18 cellular contexts compared by ENCODE assay signal in the genomic region with DNA sequence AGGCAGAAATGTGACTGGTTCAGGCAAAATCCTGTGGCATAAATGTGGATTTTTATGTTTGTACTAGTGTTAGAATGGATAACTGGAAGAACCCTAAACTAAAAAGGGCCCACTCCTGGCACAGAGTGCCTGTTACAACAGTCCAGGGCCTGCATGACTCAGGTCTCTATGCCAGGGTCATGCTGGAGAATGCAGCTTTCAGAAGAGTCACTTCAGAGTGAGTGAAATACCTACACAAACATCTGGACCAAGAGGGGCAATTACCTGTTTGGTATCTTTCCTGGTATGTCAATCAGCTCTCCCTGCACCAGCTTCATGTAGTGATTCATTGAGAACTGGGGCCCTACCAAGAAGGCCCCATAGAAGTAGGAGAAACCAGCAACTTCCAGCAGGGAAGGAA. TPM values are rescaled to one million over a fixed set of nuclear protein-coding genes. Genes with fewer than 3 reads are reported as not detected.
DNase-seq lines count a peak whose midpoint lies in the region; ATAC-seq, FAIRE-seq and TF ChIP-seq lines count a peak whose summit lies in the region.
"Had no signal": no experiment of that assay in that cellular context is flagged by ENCODE, and none has a peak within 500 bp of the region (broad histone marks: within the 10 kb centered on the region; RNA-seq: fewer than 3 reads in every experiment).

No MANE protein-coding gene starts in this region.

- H3K4me3 ChIP-seq in IMR-90 (ENCODE audit: insufficient read depth, low read depth, low read length): no peak overlapping the region
- H3K4me3 ChIP-seq in bronchial epithelial cell (ENCODE audit: low read depth, low read length): no peak overlapping the region
- H3K4me3 ChIP-seq in right lobe of liver: no peak overlapping the region
- H3K4me3 ChIP-seq in stomach: no peak overlapping the region
- H3K4me3 ChIP-seq in kidney (ENCODE audit: low read length in 2 of 2): no peak overlapping the region
- H3K4me3 ChIP-seq: SJCRH30 had no signal

- no peak overlapping the region for H2AFZ ChIP-seq in IMR-90 (replicated peaks; ENCODE audit: low read length, poor library complexity)

- dilution Hi-C loops in IMR-90 (cut with HindIII; ENCODE audit: low sequenced_read_pairs, unreplicated experiment): no loop called here

- no peak for TF ChIP-seq RAD21 in IMR-90 (IDR thresholded peaks at IDR 0.05; ENCODE audit: low read length)

- peaks cover 3% of the 10 kb centered on the region; the same call in 1 of the 2 replicates for H3K9me1 ChIP-seq in IMR-90 (ENCODE audit: insufficient read depth, low read length)

- no peak overlapping the region for H4K5ac ChIP-seq in IMR-90 (ENCODE audit: low read depth, low read length)

- no peaks in the 10 kb centered on the region for H3K27me3 ChIP-seq in IMR-90 (ENCODE audit: control insufficient read depth, insufficient read depth, low read length)
- H3K27me3 ChIP-seq in bronchial epithelial cell (ENCODE audit: control insufficient read depth, insufficient read depth, low read length): no peaks in the 10 kb centered on the region
- H3K27me3 ChIP-seq in right lobe of liver: no peaks in the 10 kb centered on the region
- no peaks in the 10 kb centered on the region for H3K27me3 ChIP-seq in stomach
- H3K27me3 ChIP-seq: SJCRH30 had no signal

- H2BK120ac ChIP-seq in IMR-90 (ENCODE audit: low read depth, low read length): no peak overlapping the region

- no peak overlapping the region for H4K8ac ChIP-seq in IMR-90 (ENCODE audit: low read depth in 2 of 2, low read length in 2 of 2)

- H3K56ac ChIP-seq in IMR-90 (ENCODE audit: extremely low read depth, insufficient read depth, low read length): no peak overlapping the region

- H2AK5ac ChIP-seq in IMR-90 (ENCODE audit: low read depth, low read length): no peak overlapping the region

- H3K4me2 ChIP-seq in IMR-90 (ENCODE audit: low read depth, low read length): no peak overlapping the region

- H3K14ac ChIP-seq in IMR-90 (replicated peaks; ENCODE audit: low read depth, low read length): no peak overlapping the region

- no peak overlapping the region for H2BK20ac ChIP-seq in IMR-90 (ENCODE audit: low read depth, low read length)

- no peak for TF ChIP-seq POLR2A in IMR-90 (IDR thresholded peaks at IDR 0.05; ENCODE audit: low read depth, low read length)
- no peak for TF ChIP-seq POLR2A in right lobe of liver (IDR thresholded peaks at IDR 0.05)
- no peak for TF ChIP-seq POLR2A in stomach (IDR thresholded peaks at IDR 0.05)

- no peak overlapping the region for H2BK15ac ChIP-seq in IMR-90 (ENCODE audit: low read depth, low read length)

- no peak overlapping the region for H3K9ac ChIP-seq in IMR-90 (ENCODE audit: low read depth, low read length)
- no peak overlapping the region for H3K9ac ChIP-seq in kidney (ENCODE audit: low read length in 2 of 2)

- FAIRE-seq in bronchial epithelial cell (lab: Jason Lieb, UNC): no peak
- no peak for FAIRE-seq in kidney (lab: Jason Lieb, UNC)

- in situ Hi-C loops in IMR-90 (cut with MboI; ENCODE audit: low sequenced_read_pairs): no loop called here

- no peak overlapping the region for H3K18ac ChIP-seq in IMR-90 (ENCODE audit: low read depth, low read length)

- peaks cover 0 to 6% of the 10 kb centered on the region in 2 experiments; a peak in 2 of 4 replicates for H3K79me1 ChIP-seq in IMR-90 (ENCODE audit: low read depth in 1 of 2, low read length in 2 of 2)

- H2BK5ac ChIP-seq in IMR-90 (ENCODE audit: low read depth, low read length, poor library complexity, severe bottlenecking): no peak overlapping the region

- H3K9me3 ChIP-seq in IMR-90 (ENCODE audit: control insufficient read depth, insufficient read depth, low read length) (no peaks in the 10 kb centered on the region), right lobe of liver (no peaks in the 10 kb centered on the region), stomach (no peaks in the 10 kb centered on the region), kidney (ENCODE audit: control insufficient read depth in 1 of 2, low read length in 2 of 2) (no peaks in the 10 kb centered on the region)
- H3K9me3 ChIP-seq: SJCRH30 had no signal

- H4K20me1 ChIP-seq in IMR-90 (ENCODE audit: insufficient read depth, low read length): no peaks in the 10 kb centered on the region

- ATAC-seq in IMR-90 (ENCODE audit: low read depth) (peak; percentile 32; the same call in 1 of the 2 replicates), right lobe of liver (peak; percentile 42 to 62 (median 48)), HG02981 (IDR thresholded peaks at IDR 0.05; ENCODE audit: unreplicated experiment) (no peak)
- ATAC-seq: CD8-positive, alpha-beta T cell had no signal

- H2AK9ac ChIP-seq in IMR-90 (replicated peaks; ENCODE audit: low read depth, low read length, poor library complexity): no peak overlapping the region

- TF ChIP-seq CTCF in IMR-90 (conservative IDR thresholded peaks at IDR 0.05; ENCODE audit: low read depth, low read length) (no peak), bronchial epithelial cell (IDR thresholded peaks at IDR 0.05; ENCODE audit: insufficient read depth, low read length, severe bottlenecking) (no peak), right lobe of liver (IDR thresholded peaks at IDR 0.05) (no peak), stomach (IDR thresholded peaks at IDR 0.05) (no peak), kidney (IDR thresholded peaks at IDR 0.05; ENCODE audit: borderline replicate concordance, extremely low read depth, insufficient read depth) (no peak)

- BruUV-seq in IMR-90 (replicated peaks; lab: Mats Ljungman, UMichigan): no TSS peak

- H3K36me3 ChIP-seq in IMR-90 (ENCODE audit: control insufficient read depth, insufficient read depth, low read length) (peaks cover 56% of the 10 kb centered on the region), bronchial epithelial cell (ENCODE audit: control insufficient read depth, insufficient read depth, low read length) (peaks cover 17% of the 10 kb centered on the region), right lobe of liver (peaks cover 4 to 70% (median 40%) of the 10 kb centered on the region in 4 donors), stomach (peaks cover 60 to 95% (median 89%) of the 10 kb centered on the region in 4 donors), kidney (ENCODE audit: control insufficient read depth in 1 of 2, insufficient read depth in 2 of 2, low read length in 2 of 2) (peaks cover 42 to 49% of the 10 kb centered on the region in 2 donors)

- no peaks in the 10 kb centered on the region for H3K4me1 ChIP-seq in IMR-90 (ENCODE audit: control insufficient read depth, insufficient read depth, low read length)
- H3K4me1 ChIP-seq in right lobe of liver: peaks cover 0 to 38% (median 17%) of the 10 kb centered on the region in 4 donors
- H3K4me1 ChIP-seq in stomach: peaks cover 30 to 44% (median 38%) of the 10 kb centered on the region in 4 donors
- H3K4me1 ChIP-seq in kidney (ENCODE audit: control insufficient read depth in 1 of 2, insufficient read depth in 1 of 2, low read depth in 1 of 2, low read length in 2 of 2): no peaks in the 10 kb centered on the region
- H3K4me1 ChIP-seq: SJCRH30 had no signal

- H3K4ac ChIP-seq in IMR-90 (ENCODE audit: low read depth, low read length): no peak overlapping the region

- intact Hi-C loops in IMR-90 (cut with micrococcal nuclease): no loop called here
- intact Hi-C loops in right lobe of liver (cut with DNase I): no loop called here
- intact Hi-C loops in stomach (cut with DNase I; ENCODE audit: low total_unique reads): no loop called here
- intact Hi-C loops in kidney (cut with DNase I): no loop called here

- no peak for TF ChIP-seq EP300 in stomach (IDR thresholded peaks at IDR 0.05)

- POLR2A ChIA-PET in IMR-90 (lab: Charles Lee; ENCODE audit: unreplicated experiment): no interaction called here

- no peak overlapping the region for H3K23ac ChIP-seq in IMR-90 (ENCODE audit: low read depth, low read length)

- CTCF ChIA-PET in IMR-90 (lab: Yijun Ruan, JAX): no interaction called here

- H3K27ac ChIP-seq in IMR-90 (ENCODE audit: insufficient read depth, low read length) (no peak overlapping the region), right lobe of liver (peak overlapping the region; percentile 31 to 76 (median 47)), stomach (peak overlapping the region; percentile 4 to 71 (median 63)), kidney (ENCODE audit: low read depth in 2 of 2, low read length in 2 of 2) (no peak overlapping the region)
- H3K27ac ChIP-seq: SJCRH30 had no signal

- H4K91ac ChIP-seq in IMR-90 (ENCODE audit: insufficient read depth, low read depth, low read length): no peak overlapping the region

- DNase-seq in IMR-90 (no peak), bronchial epithelial cell (ENCODE audit: low read depth) (peak; percentile 48), right lobe of liver (no peak), stomach (no peak), kidney (no peak), DMS114 treated with DMSO at 0.1 percent for 48 hours (lab: John Stamatoyannopoulos, UW; ENCODE audit: unreplicated experiment) (no peak)
- DNase-seq: CD8-positive, alpha-beta T cell; NCI-H1417; NCI-H1930; NCI-H2171 treated with DMSO at 0.1 percent for 48 hours; NCI-H510A treated with DMSO at 0.1 percent for 48 hours; SJCRH30 had no signal

RNA-seq across cellular contexts. Expression of gene EMG1, which starts 10.0 kb away (rescaled TPM):
- total RNA-seq in IMR-90 (2012; rRNA removed) (43.6 and 66.1 TPM in 2 replicates), bronchial epithelial cell (68.2 and 68.4 TPM in 2 replicates), right lobe of liver (10 to 100 TPM; 13.2 to 28.1 (median 18.9) TPM), stomach (10 to 100 TPM in 3 of 5 donors, 1 to 10 TPM in 2; 1.2 to 86.6 (median 25.2) TPM), kidney (50.3 TPM)
- polyA plus RNA-seq in IMR-90 (2012; rRNA removed) (37.5 and 43.1 TPM in 2 replicates), stomach (10 to 100 TPM; 19.3 to 22.7 (median 21.7) TPM), kidney (ENCODE audit: insufficient read depth, low read depth, low replicate concordance) (74.3 TPM)
- 25.0 and 67.8 TPM in 2 replicates for polyA plus RNA-seq in IMR-90 (2012; cell fraction: cytosol; rRNA removed)
- 11.1 and 24.5 TPM in 2 replicates for polyA plus RNA-seq in IMR-90 (2012; cell fraction: nucleus; rRNA removed; ENCODE audit: low replicate concordance)

RNA-seq across cellular contexts. Expression of gene PHB2, which starts 10.3 kb away (rescaled TPM):
- total RNA-seq in IMR-90 (2012; rRNA removed): 219 and 240 TPM in 2 replicates
- 286 and 298 TPM in 2 replicates for polyA plus RNA-seq in IMR-90 (2012; rRNA removed)
- 237 and 296 TPM in 2 replicates for polyA plus RNA-seq in IMR-90 (2012; cell fraction: cytosol; rRNA removed)
- 247 and 256 TPM in 2 replicates for polyA plus RNA-seq in IMR-90 (2012; cell fraction: nucleus; rRNA removed; ENCODE audit: low replicate concordance)
- total RNA-seq in bronchial epithelial cell: 83.7 and 189 TPM in 2 replicates
- total RNA-seq in right lobe of liver: 100 to 1,000 TPM in 4 of 6 experiments, 10 to 100 TPM in 2; 95.5 to 215 (median 122) TPM
- 100 to 1,000 TPM in 4 of 5 donors, 10 to 100 TPM in 1; 49.2 to 441 (median 150) TPM for total RNA-seq in stomach
- 100 to 1,000 TPM; 150 to 179 (median 154) TPM for polyA plus RNA-seq in stomach
- total RNA-seq in kidney: 141 TPM
- polyA plus RNA-seq in kidney (ENCODE audit: insufficient read depth, low read depth, low replicate concordance): 222 TPM

RNA-seq across cellular contexts. Expression of gene PTPN6, which starts 29.6 kb away (rescaled TPM):
- total RNA-seq in IMR-90 (2012; rRNA removed) (under 0.01 TPM in 1 of 2 replicates, not detected in the other), bronchial epithelial cell (10.9 and 12.4 TPM in 2 replicates), right lobe of liver (10 to 100 TPM; 12.1 to 30.6 (median 19.4) TPM), stomach (10 to 100 TPM; 11.2 to 36.6 (median 28.0) TPM), kidney (70.8 TPM)
- polyA plus RNA-seq in IMR-90 (2012; rRNA removed) (0.14 TPM in 1 of 2 replicates, not detected in the other), stomach (10 to 100 TPM; 40.6 to 51.2 (median 41.2) TPM), kidney (ENCODE audit: insufficient read depth, low read depth, low replicate concordance) (38.0 TPM)
- polyA plus RNA-seq in IMR-90 (2012; cell fraction: cytosol; rRNA removed): 0.08 TPM in 1 of 2 replicates, not detected in the other
- polyA plus RNA-seq in IMR-90 (2012; cell fraction: nucleus; rRNA removed; ENCODE audit: low replicate concordance): 0.66 and 0.67 TPM in 2 replicates
- total RNA-seq: Daoy, H4, LHCN-M2 had no signal

RNA-seq across cellular contexts. Expression of gene C12orf57, which starts 36.9 kb away (rescaled TPM):
- 197 and 238 TPM in 2 replicates for total RNA-seq in IMR-90 (2012; rRNA removed)
- 530 and 703 TPM in 2 replicates for polyA plus RNA-seq in IMR-90 (2012; rRNA removed)
- polyA plus RNA-seq in IMR-90 (2012; cell fraction: cytosol; rRNA removed): 1,066 and 1,272 TPM in 2 replicates
- 218 and 334 TPM in 2 replicates for polyA plus RNA-seq in IMR-90 (2012; cell fraction: nucleus; rRNA removed; ENCODE audit: low replicate concordance)
- total RNA-seq in bronchial epithelial cell: 92.2 and 161 TPM in 2 replicates
- 100 to 1,000 TPM in 2 of 6 experiments, 10 to 100 TPM in 4; 47.6 to 189 (median 70.5) TPM for total RNA-seq in right lobe of liver
- 100 to 1,000 TPM; 155 to 453 (median 306) TPM for total RNA-seq in stomach
- 100 to 1,000 TPM; 418 to 621 (median 443) TPM for polyA plus RNA-seq in stomach
- 175 TPM for total RNA-seq in kidney
- 336 TPM for polyA plus RNA-seq in kidney (ENCODE audit: insufficient read depth, low read depth, low replicate concordance)

RNA-seq across cellular contexts. Expression of gene RNU7-1, which starts 37.1 kb away (rescaled TPM):
- total RNA-seq in IMR-90 (2012; rRNA removed) (not detected in 2 replicates), bronchial epithelial cell (not detected in 2 replicates), right lobe of liver (not detected), stomach (not detected), kidney (not detected)
- polyA plus RNA-seq in IMR-90 (2012; rRNA removed) (not detected in 2 replicates), stomach (not detected), kidney (ENCODE audit: insufficient read depth, low read depth, low replicate concordance) (not detected)
- polyA plus RNA-seq in IMR-90 (2012; cell fraction: cytosol; rRNA removed): not detected in 2 replicates
- not detected in 2 replicates for polyA plus RNA-seq in IMR-90 (2012; cell fraction: nucleus; rRNA removed; ENCODE audit: low replicate concordance)
- total RNA-seq: CD8-positive, alpha-beta T cell; Daoy; H4; LHCN-M2; RPMI7951; SJCRH30 had no signal
- polyA plus RNA-seq: BJ had no signal

Comparison
In these comparisons a context has a peak if more than half of its experiments do, and no peak if none do; other contexts are left out.
1. H3K27ac ChIP-seq: peak in right lobe of liver (3 of 3) and stomach (5 of 5); none in IMR-90 (single experiment) and kidney (0 of 2).